Comparison of ENCODE assay signal across 17 cellular contexts in genomic region chr9:36985061-36985768, GRCh38. TPM values are rescaled to one million over a fixed set of nuclear protein-coding genes. Genes with fewer than 3 reads are reported as not detected.
DNase-seq lines count a peak whose midpoint lies in the region; ATAC-seq and TF ChIP-seq lines count a peak whose summit lies in the region.
"Had no signal": no experiment of that assay in that cellular context is flagged by ENCODE, and none has a peak within 500 bp of the region (broad histone marks: within the 10 kb centered on the region; RNA-seq: fewer than 3 reads in every experiment).

No MANE protein-coding gene starts in this region.

- CTCF ChIA-PET in activated B cell treated with CpG ODN at 0.5 μM for 24 hours (lab: Charles Lee) = interaction anchor here (1.0 to 1.3 kb wide), 2 partner anchors 36 to 344 kb away, joined by 3 to 4 read pairs; no protein-coding TSS in a partner anchor

- peaks cover 78% of the 10 kb centered on the region for H3K27me3 ChIP-seq in upper lobe of right lung

- intact Hi-C loops in natural killer cell (cut with micrococcal nuclease) (no loop called here), activated B cell treated with CpG ODN at 0.5 μM for 24 hours (cut with micrococcal nuclease) (no loop called here), upper lobe of right lung (cut with DNase I) (no loop called here)

- no peaks in the 10 kb centered on the region for H3K9me3 ChIP-seq in upper lobe of right lung
- H3K9me3 ChIP-seq: left lung had no signal

- no peak for ATAC-seq in natural killer cell treated with Interleukin-12 subunit alpha and Interleukin-12 subunit beta and Interleukin-15 and Interleukin-18, amount 100 ng/mL, for 72 hours
- ATAC-seq in natural killer cell = no peak
- no peak for ATAC-seq in activated B cell treated with CpG ODN at 0.5 μM for 24 hours (ENCODE audit: low read depth)
- no peak for ATAC-seq in upper lobe of right lung
- ATAC-seq in HG03378 (IDR thresholded peaks at IDR 0.05; ENCODE audit: unreplicated experiment) = no peak
- ATAC-seq: left lung had no signal

- peak overlapping the region; percentile 35 for H3K4me3 Mint-ChIP-seq in natural killer cell treated with Interleukin-12 subunit alpha and Interleukin-12 subunit beta and Interleukin-15 and Interleukin-18, amount 100 ng/mL, for 72 hours
- H3K4me3 Mint-ChIP-seq in natural killer cell = no peak overlapping the region
- peak overlapping the region; percentile 69 for H3K4me3 Mint-ChIP-seq in activated B cell treated with CpG ODN at 0.5 μM for 24 hours
- peak overlapping the region in 3 of 5 donors; percentile 7 to 20 (median 14) for H3K4me3 Mint-ChIP-seq in immature natural killer cell

- TF ChIP-seq CTCF in natural killer cell (IDR thresholded peaks at IDR 0.05) (no peak), activated B cell treated with CpG ODN at 0.5 μM for 24 hours (IDR thresholded peaks at IDR 0.05) (no peak), upper lobe of right lung (IDR thresholded peaks at IDR 0.05) (no peak)

- no peaks in the 10 kb centered on the region for H3K4me1 ChIP-seq in upper lobe of right lung

- H3K4me3 ChIP-seq in upper lobe of right lung = no peak overlapping the region
- H3K4me3 ChIP-seq: left lung had no signal

- no peaks in the 10 kb centered on the region for H3K36me3 ChIP-seq in upper lobe of right lung
- H3K36me3 ChIP-seq: left lung had no signal

- peaks cover 2% of the 10 kb centered on the region for H3K9me3 Mint-ChIP-seq in natural killer cell treated with Interleukin-12 subunit alpha and Interleukin-12 subunit beta and Interleukin-15 and Interleukin-18, amount 100 ng/mL, for 72 hours
- H3K9me3 Mint-ChIP-seq in natural killer cell = peaks cover 0 to 2% of the 10 kb centered on the region in 2 donors
- H3K9me3 Mint-ChIP-seq in activated B cell treated with CpG ODN at 0.5 μM for 24 hours = no peaks in the 10 kb centered on the region
- H3K9me3 Mint-ChIP-seq in immature natural killer cell = peaks cover 2 to 11% (median 5%) of the 10 kb centered on the region in 6 donors

- H3K36me3 Mint-ChIP-seq in natural killer cell treated with Interleukin-12 subunit alpha and Interleukin-12 subunit beta and Interleukin-15 and Interleukin-18, amount 100 ng/mL, for 72 hours = peaks cover 4% of the 10 kb centered on the region
- H3K36me3 Mint-ChIP-seq in natural killer cell (peaks cover 4% of the 10 kb centered on the region), activated B cell treated with CpG ODN at 0.5 μM for 24 hours (ENCODE audit: low read depth) (peaks cover 74% of the 10 kb centered on the region), immature natural killer cell (peaks cover 0 to 5% (median 2%) of the 10 kb centered on the region in 3 donors)

- POLR2A ChIA-PET in activated B cell treated with CpG ODN at 0.5 μM for 24 hours (lab: Charles Lee) = interaction anchor here (1.9 kb wide), 1 partner anchor 9 kb away, joined by 4 read pairs; no protein-coding TSS in a partner anchor

- H3K27me3 Mint-ChIP-seq in natural killer cell treated with Interleukin-12 subunit alpha and Interleukin-12 subunit beta and Interleukin-15 and Interleukin-18, amount 100 ng/mL, for 72 hours = peaks cover 54 to 56% of the 10 kb centered on the region in 2 donors
- H3K27me3 Mint-ChIP-seq in natural killer cell (ENCODE audit: low read depth in 2 of 2) (peaks cover 65 to 67% of the 10 kb centered on the region in 2 donors), activated B cell treated with CpG ODN at 0.5 μM for 24 hours (no peaks in the 10 kb centered on the region), immature natural killer cell (ENCODE audit: low read depth in 3 of 3) (peaks cover 6 to 30% (median 29%) of the 10 kb centered on the region in 3 donors)

- H3K4me1 Mint-ChIP-seq in natural killer cell treated with Interleukin-12 subunit alpha and Interleukin-12 subunit beta and Interleukin-15 and Interleukin-18, amount 100 ng/mL, for 72 hours (ENCODE audit: low read depth in 2 of 2) = peaks cover 0 to 10% of the 10 kb centered on the region in 2 donors
- H3K4me1 Mint-ChIP-seq in natural killer cell = peaks cover 0 to 9% of the 10 kb centered on the region in 2 donors
- H3K4me1 Mint-ChIP-seq in activated B cell treated with CpG ODN at 0.5 μM for 24 hours = peaks cover 88% of the 10 kb centered on the region
- H3K4me1 Mint-ChIP-seq in immature natural killer cell = peaks cover 0 to 7% of the 10 kb centered on the region in 2 donors

- DNase-seq in natural killer cell treated with Interleukin-12 subunit alpha and Interleukin-12 subunit beta and Interleukin-15 and Interleukin-18, amount 100 ng/mL, for 72 hours (ENCODE audit: low spot score) = no peak
- DNase-seq in natural killer cell = no peak
- DNase-seq in activated B cell treated with CpG ODN at 0.5 μM for 24 hours = no peak
- no peak for DNase-seq in immature natural killer cell
- peak; percentile 28 for DNase-seq in upper lobe of right lung
- DNase-seq in AG08395 (ENCODE audit: low spot score) = no peak
- DNase-seq in globus pallidus (ENCODE audit: low spot score) = no peak
- DNase-seq: effector memory CD4-positive, alpha-beta T cell; left lung; NCI-H2227 treated with DMSO at 0.1 percent for 48 hours; Right ventricle myocardium superior; stimulated activated CD4-positive, alpha-beta T cell treated with anti-CD3 and anti-CD28 coated beads, Interleukin-15, amount 100 ng/mL, for 24 hours; T-helper 9 cell had no signal

- H3K27ac Mint-ChIP-seq in natural killer cell treated with Interleukin-12 subunit alpha and Interleukin-12 subunit beta and Interleukin-15 and Interleukin-18, amount 100 ng/mL, for 72 hours = no peak overlapping the region
- H3K27ac Mint-ChIP-seq in natural killer cell = no peak overlapping the region
- H3K27ac Mint-ChIP-seq in activated B cell treated with CpG ODN at 0.5 μM for 24 hours = peak overlapping the region; percentile 84
- no peak overlapping the region for H3K27ac Mint-ChIP-seq in immature natural killer cell

- H3K27ac ChIP-seq in upper lobe of right lung = no peak overlapping the region
- H3K27ac ChIP-seq: HL-60, KMS-11, left lung had no signal

RNA-seq across cellular contexts. Expression of gene PAX5, which starts 48.9 kb away (rescaled TPM):
- total RNA-seq in natural killer cell treated with Interleukin-12 subunit alpha and Interleukin-12 subunit beta and Interleukin-15 and Interleukin-18, amount 100 ng/mL, for 72 hours = 1 to 10 TPM in 1 of 2 donors, under 1 TPM in 1; 0.29 to 2.1 TPM
- 1 to 10 TPM; 1.3 to 2.1 (median 2.0) TPM for total RNA-seq in natural killer cell
- 580 and 619 TPM in 2 replicates for total RNA-seq in activated B cell treated with CpG ODN at 0.5 μM for 24 hours
- polyA plus RNA-seq in immature natural killer cell = under 1 TPM in 1 of 3 donors, not detected in 2; 0.03 TPM
- 0.23 TPM for total RNA-seq in upper lobe of right lung
- total RNA-seq: renal cortical epithelial cell, Right ventricle myocardium superior had no signal

Comparison
In these comparisons a context has a peak if more than half of its experiments do, and no peak if none do; other contexts are left out.
1. RNA of gene PAX5, which starts 48.9 kb away (total RNA-seq): 580 to 619 TPM in activated B cell treated with CpG ODN at 0.5 μM for 24 hours; 0.29 to 2.1 TPM in natural killer cell treated with Interleukin-12 subunit alpha and Interleukin-12 subunit beta and Interleukin-15 and Interleukin-18, amount 100 ng/mL, for 72 hours, 1.3 to 2.1 TPM in natural killer cell and 0.23 TPM in upper lobe of right lung (single experiment); every median in the first group is over 100 times any median in the second.